Comparison of ENCODE assay signal across 9 cellular contexts in genomic region chr11:125941606-125942275, GRCh38. TPM values are rescaled to one million over a fixed set of nuclear protein-coding genes. Genes with fewer than 3 reads are reported as not detected.
DNase-seq lines count a peak whose midpoint lies in the region; ATAC-seq and TF ChIP-seq lines count a peak whose summit lies in the region.
"Had no signal": no experiment of that assay in that cellular context is flagged by ENCODE, and none has a peak within 500 bp of the region (broad histone marks: within the 10 kb centered on the region; RNA-seq: fewer than 3 reads in every experiment).

No MANE protein-coding gene starts in this region.

- no peak overlapping the region for H2AFZ ChIP-seq in fibroblast of lung (ENCODE audit: low read length)
- H2AFZ ChIP-seq in osteoblast (ENCODE audit: low read length): peak overlapping the region; percentile 84

- peaks cover 5% of the 10 kb centered on the region for H3K4me1 ChIP-seq in CD8-positive, alpha-beta T cell (ENCODE audit: insufficient read depth, low read length)
- H3K4me1 ChIP-seq in fibroblast of lung (ENCODE audit: control insufficient read depth, extremely low read depth, insufficient read depth, low read length) (no peaks in the 10 kb centered on the region), osteoblast (ENCODE audit: insufficient read depth, low read length) (peaks cover 8% of the 10 kb centered on the region)

- H3K27ac Mint-ChIP-seq in CD8-positive, alpha-beta T cell: no peak overlapping the region

- H3K79me2 ChIP-seq in fibroblast of lung (ENCODE audit: control insufficient read depth, insufficient read depth, low read length) (no peaks in the 10 kb centered on the region), osteoblast (ENCODE audit: insufficient read depth, low read length) (no peaks in the 10 kb centered on the region)

- H3K4me2 ChIP-seq in fibroblast of lung (ENCODE audit: extremely low read depth, insufficient read depth, low read length) (no peak overlapping the region), osteoblast (ENCODE audit: insufficient read depth, low read length) (peak overlapping the region; percentile 78)

- H3K4me3 ChIP-seq in CD8-positive, alpha-beta T cell (ENCODE audit: low read depth, low read length): no peak overlapping the region
- H3K4me3 ChIP-seq in H7 (ENCODE audit: insufficient read depth, low read depth, low read length) (no peak overlapping the region), fibroblast of lung (replicated peaks in 1 of 4; ENCODE audit: control extremely low read depth in 1 of 4, insufficient read depth in 1 of 4, low read depth in 3 of 4, low read length in 4 of 4) (no peak overlapping the region), osteoblast (ENCODE audit: insufficient read depth, low read length) (no peak overlapping the region)

- no peak overlapping the region for H3K4me3 Mint-ChIP-seq in CD8-positive, alpha-beta T cell

- peaks cover 12% of the 10 kb centered on the region for H3K4me1 Mint-ChIP-seq in CD8-positive, alpha-beta T cell (ENCODE audit: low read depth)

- H3K27me3 Mint-ChIP-seq in CD8-positive, alpha-beta T cell (ENCODE audit: low read depth): no peaks in the 10 kb centered on the region

- DNase-seq in CD8-positive, alpha-beta T cell: peak in 5 of 7 experiments; percentile 19 to 53 (median 38)
- DNase-seq in H7 (peak; percentile 94), NCI-H510A treated with DMSO at 0.1 percent for 48 hours (lab: John Stamatoyannopoulos, UW) (peak; percentile 94), fibroblast of lung (ENCODE audit: low read depth in 2 of 2) (peak; percentile 10 to 29), osteoblast (ENCODE audit: insufficient read length, low spot score, missing footprints) (peak; percentile 92), hippocampal formation (lab: John Stamatoyannopoulos, UW) (no peak)
- DNase-seq in activated CD8-positive, alpha-beta memory T cell treated with anti-CD3 and anti-CD28 coated beads, Interleukin-2, amount 50 U/mL, for 4 hours: peak; percentile 33

- CTCF ChIA-PET in CD8-positive, alpha-beta T cell (lab: Charles Lee): interaction anchor here (0.7 to 3.9 kb wide), 10 partner anchors 8 to 260 kb away, joined by 3 to 32 read pairs (median 4); no protein-coding TSS in a partner anchor

- no peak overlapping the region for H3K27ac ChIP-seq in CD8-positive, alpha-beta T cell (ENCODE audit: low read depth, low read length)
- no peak overlapping the region for H3K27ac ChIP-seq in fibroblast of lung (ENCODE audit: insufficient read depth, low read length)
- H3K27ac ChIP-seq in osteoblast (ENCODE audit: low read depth, low read length): no peak overlapping the region

- ATAC-seq in CD8-positive, alpha-beta T cell: no peak
- ATAC-seq in HG03439 (IDR thresholded peaks at IDR 0.05; ENCODE audit: unreplicated experiment): no peak

- no peak for TF ChIP-seq CTCF in CD8-positive, alpha-beta T cell (IDR thresholded peaks at IDR 0.05)
- TF ChIP-seq CTCF in fibroblast of lung (conservative IDR thresholded peaks at IDR 0.05 in 1 of 2, IDR thresholded peaks at IDR 0.05 in 1 of 2; ENCODE audit: low read depth in 1 of 2, low read length in 2 of 2) (peak; percentile 37 to 78), osteoblast (IDR thresholded peaks at IDR 0.05; ENCODE audit: extremely low read depth, low read depth, low read length) (peak; percentile 75)

- H3K9me3 Mint-ChIP-seq in CD8-positive, alpha-beta T cell: no peaks in the 10 kb centered on the region

- H3K36me3 Mint-ChIP-seq in CD8-positive, alpha-beta T cell: no peaks in the 10 kb centered on the region

- H4K20me1 ChIP-seq in fibroblast of lung (ENCODE audit: control insufficient read depth, extremely low read depth, insufficient read depth, low read length) (no peaks in the 10 kb centered on the region), osteoblast (ENCODE audit: insufficient read depth, low read length) (no peaks in the 10 kb centered on the region)

- no peaks in the 10 kb centered on the region for H3K36me3 ChIP-seq in CD8-positive, alpha-beta T cell (ENCODE audit: insufficient read depth, low read length)
- H3K36me3 ChIP-seq in H7 (replicated peaks; ENCODE audit: control insufficient read depth, insufficient read depth, low read length) (no peaks in the 10 kb centered on the region), fibroblast of lung (ENCODE audit: control insufficient read depth, insufficient read depth, low read length) (no peaks in the 10 kb centered on the region), osteoblast (ENCODE audit: insufficient read depth, low read length) (no peaks in the 10 kb centered on the region)

- H3K9ac ChIP-seq in fibroblast of lung (ENCODE audit: insufficient read depth, low read length): no peak overlapping the region

- no peaks in the 10 kb centered on the region for H3K27me3 ChIP-seq in CD8-positive, alpha-beta T cell (ENCODE audit: insufficient read depth, low read length)
- H3K27me3 ChIP-seq in H7 (ENCODE audit: control insufficient read depth, insufficient read depth, low read length): no peaks in the 10 kb centered on the region
- no peaks in the 10 kb centered on the region for H3K27me3 ChIP-seq in fibroblast of lung (ENCODE audit: control insufficient read depth, insufficient read depth, low read length)
- peaks cover 3% of the 10 kb centered on the region for H3K27me3 ChIP-seq in osteoblast (ENCODE audit: insufficient read depth, low read length)

- intact Hi-C loops in CD8-positive, alpha-beta T cell (cut with DNase I, micrococcal nuclease): loop anchor here (1.0 kb wide), 2 partner anchors 18 to 253 kb away; no protein-coding TSS in a partner anchor

- POLR2A ChIA-PET in CD8-positive, alpha-beta T cell (lab: Charles Lee): no interaction called here

- H3K9me3 ChIP-seq in CD8-positive, alpha-beta T cell (ENCODE audit: low read length): no peaks in the 10 kb centered on the region
- H3K9me3 ChIP-seq in fibroblast of lung (ENCODE audit: control insufficient read depth, insufficient read depth, low read depth, low read length) (no peaks in the 10 kb centered on the region), osteoblast (ENCODE audit: low read depth, low read length) (no peaks in the 10 kb centered on the region)

RNA-seq across cellular contexts. Expression of gene VSIG10L2, which starts 4.1 kb away (rescaled TPM):
- not detected for total RNA-seq in CD8-positive, alpha-beta T cell
- not detected in 2 replicates for total RNA-seq in H7 (2014; rRNA removed; shearing (Covaris generic))
- total RNA-seq in fibroblast of lung: not detected in 2 replicates
- not detected in 2 replicates for polyA plus RNA-seq in fibroblast of lung
- polyA plus RNA-seq in fibroblast of lung (2012): not detected in 2 replicates
- not detected in 2 replicates for polyA minus RNA-seq in fibroblast of lung (ENCODE audit: low replicate concordance)
- not detected in 2 replicates for total RNA-seq in osteoblast
- total RNA-seq: mononuclear cell had no signal

RNA-seq across cellular contexts. Expression of gene DDX25, which starts 37.4 kb away (rescaled TPM):
- under 1 TPM in 1 of 2 experiments, not detected in 1; 0.31 TPM for total RNA-seq in CD8-positive, alpha-beta T cell
- 6.7 and 8.5 TPM in 2 replicates for total RNA-seq in H7 (2014; rRNA removed; shearing (Covaris generic))
- not detected in 2 replicates for total RNA-seq in fibroblast of lung
- not detected in 2 replicates for polyA plus RNA-seq in fibroblast of lung
- polyA plus RNA-seq in fibroblast of lung (2012): not detected in 2 replicates
- not detected in 2 replicates for polyA minus RNA-seq in fibroblast of lung (ENCODE audit: low replicate concordance)
- total RNA-seq in osteoblast: under 0.01 TPM in 1 of 2 replicates, not detected in the other

RNA-seq across cellular contexts. Expression of gene PUS3, which starts 38.7 kb away (rescaled TPM):
- 1 to 10 TPM; 4.5 to 5.2 TPM for total RNA-seq in CD8-positive, alpha-beta T cell
- 12.7 and 19.0 TPM in 2 replicates for total RNA-seq in H7 (2014; rRNA removed; shearing (Covaris generic))
- total RNA-seq in fibroblast of lung (14.0 and 14.9 TPM in 2 replicates), osteoblast (13.6 and 14.1 TPM in 2 replicates)
- 15.3 and 16.0 TPM in 2 replicates for polyA plus RNA-seq in fibroblast of lung
- 12.2 and 14.1 TPM in 2 replicates for polyA plus RNA-seq in fibroblast of lung (2012)
- 1.7 and 5.4 TPM in 2 replicates for polyA minus RNA-seq in fibroblast of lung (ENCODE audit: low replicate concordance)

RNA-seq across cellular contexts. Expression of gene HYLS1, which starts 54.3 kb away (rescaled TPM):
- 1 to 10 TPM; 1.1 to 1.2 TPM for total RNA-seq in CD8-positive, alpha-beta T cell
- total RNA-seq in H7 (2014; rRNA removed; shearing (Covaris generic)): 7.9 and 11.5 TPM in 2 replicates
- total RNA-seq in fibroblast of lung (5.6 and 6.3 TPM in 2 replicates), osteoblast (5.8 and 6.8 TPM in 2 replicates)
- polyA plus RNA-seq in fibroblast of lung: 6.8 and 11.8 TPM in 2 replicates
- polyA plus RNA-seq in fibroblast of lung (2012): 4.8 and 8.9 TPM in 2 replicates
- polyA minus RNA-seq in fibroblast of lung (ENCODE audit: low replicate concordance): 0.48 and 1.7 TPM in 2 replicates

Comparison
In these comparisons a context has a peak if more than half of its experiments do, and no peak if none do; other contexts are left out.
1. DNase-seq: peak in CD8-positive, alpha-beta T cell (5 of 7), H7 (single experiment), NCI-H510A treated with DMSO at 0.1 percent for 48 hours (single experiment), activated CD8-positive, alpha-beta memory T cell treated with anti-CD3 and anti-CD28 coated beads, Interleukin-2, amount 50 U/mL, for 4 hours (single experiment), fibroblast of lung (2 of 2) and osteoblast (single experiment); none in hippocampal formation (0 of 2).